ENCODE assay signal across 8 cellular contexts in genomic region chr11:64340671-64341335, GRCh38. TPM values are rescaled to one million over a fixed set of nuclear protein-coding genes. Genes with fewer than 3 reads are reported as not detected.
DNase-seq lines count a peak whose midpoint lies in the region; ATAC-seq and TF ChIP-seq lines count a peak whose summit lies in the region.

No MANE protein-coding gene starts in this region.

- TF ChIP-seq RAD21 in Ishikawa (IDR thresholded peaks at IDR 0.05; ENCODE audit: low read depth): no peak

- peak in 2 of 3 experiments; percentile 87 to 89 for DNase-seq in activated CD8-positive, alpha-beta memory T cell treated with anti-CD3 and anti-CD28 coated beads for 48 hours (ENCODE audit: low read depth in 2 of 3, low spot score in 2 of 3)
- DNase-seq in left cardiac atrium (peak; percentile 59), D341Med (ENCODE audit: low spot score) (no peak), medulla oblongata (ENCODE audit: extremely low spot score) (no peak), HuH-7.5 (ENCODE audit: low spot score) (no peak)
- peak; percentile 80 for DNase-seq in stimulated activated CD4-positive, alpha-beta T cell treated with anti-CD3 and anti-CD28 coated beads, Interleukin-4, amount 100 ng/mL, for 24 hours

- ATAC-seq in GM18505 (IDR thresholded peaks at IDR 0.05; ENCODE audit: unreplicated experiment) (peak; percentile 35), left cardiac atrium (peak; percentile 3 to 17)

- TF ChIP-seq EP300 in Ishikawa (IDR thresholded peaks at IDR 0.05; ENCODE audit: borderline replicate concordance): no peak

- intact Hi-C loops in left cardiac atrium (cut with DNase I): no loop called here

- peak; percentile 52 for TF ChIP-seq POLR2A in GM18505 (IDR thresholded peaks at IDR 0.05; ENCODE audit: borderline replicate concordance, extremely low read depth, insufficient read depth, insufficient read length)

TF ChIP-seq in Ishikawa, 13 proteins besides CTCF, POLR2A, EP300 and RAD21:
- TF ChIP-seq, protein P1, sequence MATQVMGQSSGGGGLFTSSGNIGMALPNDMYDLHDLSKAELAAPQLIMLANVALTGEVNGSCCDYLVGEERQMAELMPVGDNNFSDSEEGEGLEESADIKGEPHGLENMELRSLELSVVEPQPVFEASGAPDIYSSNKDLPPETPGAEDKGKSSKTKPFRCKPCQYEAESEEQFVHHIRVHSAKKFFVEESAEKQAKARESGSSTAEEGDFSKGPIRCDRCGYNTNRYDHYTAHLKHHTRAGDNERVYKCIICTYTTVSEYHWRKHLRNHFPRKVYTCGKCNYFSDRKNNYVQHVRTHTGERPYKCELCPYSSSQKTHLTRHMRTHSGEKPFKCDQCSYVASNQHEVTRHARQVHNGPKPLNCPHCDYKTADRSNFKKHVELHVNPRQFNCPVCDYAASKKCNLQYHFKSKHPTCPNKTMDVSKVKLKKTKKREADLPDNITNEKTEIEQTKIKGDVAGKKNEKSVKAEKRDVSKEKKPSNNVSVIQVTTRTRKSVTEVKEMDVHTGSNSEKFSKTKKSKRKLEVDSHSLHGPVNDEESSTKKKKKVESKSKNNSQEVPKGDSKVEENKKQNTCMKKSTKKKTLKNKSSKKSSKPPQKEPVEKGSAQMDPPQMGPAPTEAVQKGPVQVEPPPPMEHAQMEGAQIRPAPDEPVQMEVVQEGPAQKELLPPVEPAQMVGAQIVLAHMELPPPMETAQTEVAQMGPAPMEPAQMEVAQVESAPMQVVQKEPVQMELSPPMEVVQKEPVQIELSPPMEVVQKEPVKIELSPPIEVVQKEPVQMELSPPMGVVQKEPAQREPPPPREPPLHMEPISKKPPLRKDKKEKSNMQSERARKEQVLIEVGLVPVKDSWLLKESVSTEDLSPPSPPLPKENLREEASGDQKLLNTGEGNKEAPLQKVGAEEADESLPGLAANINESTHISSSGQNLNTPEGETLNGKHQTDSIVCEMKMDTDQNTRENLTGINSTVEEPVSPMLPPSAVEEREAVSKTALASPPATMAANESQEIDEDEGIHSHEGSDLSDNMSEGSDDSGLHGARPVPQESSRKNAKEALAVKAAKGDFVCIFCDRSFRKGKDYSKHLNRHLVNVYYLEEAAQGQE (IDR thresholded peaks at IDR 0.05; ENCODE audit: low read depth): no peak
- 0 out of 2 replicates have a peak, but pooled peaks have one; percentile 25 for TF ChIP-seq EGR1 (IDR thresholded peaks at IDR 0.05)
- TF ChIP-seq ZBTB7A (IDR thresholded peaks at IDR 0.05; ENCODE audit: low read depth): 0 out of 2 replicates have a peak, but pooled peaks have one; percentile 26

RNA-seq across cellular contexts. Expression of gene CCDC88B, which starts 0.8 kb away (rescaled TPM):
- 10 to 100 TPM in 1 of 2 donors, 1 to 10 TPM in 1; 9.2 to 10.6 TPM for total RNA-seq in left cardiac atrium

RNA-seq across cellular contexts. Expression of gene RPS6KA4, which starts 18.2 kb away (rescaled TPM):
- 10 to 100 TPM; 18.1 to 20.1 TPM for total RNA-seq in left cardiac atrium

RNA-seq across cellular contexts. Expression of gene PRDX5, which starts 22.9 kb away (rescaled TPM):
- total RNA-seq in left cardiac atrium: 100 to 1,000 TPM; 264 to 298 TPM

RNA-seq across cellular contexts. Expression of gene TRMT112, which starts 23.4 kb away (rescaled TPM):
- 100 to 1,000 TPM in 1 of 2 donors, 10 to 100 TPM in 1; 94.1 to 101 TPM for total RNA-seq in left cardiac atrium

RNA-seq across cellular contexts. Expression of gene ESRRA, which starts 35.5 kb away (rescaled TPM):
- total RNA-seq in left cardiac atrium: 100 to 1,000 TPM; 147 to 150 TPM

Comparison
In these comparisons a context has a peak if more than half of its experiments do, and no peak if none do; other contexts are left out.
1. DNase-seq: peak in activated CD8-positive, alpha-beta memory T cell treated with anti-CD3 and anti-CD28 coated beads for 48 hours (2 of 3), left cardiac atrium (single experiment) and stimulated activated CD4-positive, alpha-beta T cell treated with anti-CD3 and anti-CD28 coated beads, Interleukin-4, amount 100 ng/mL, for 24 hours (single experiment); none in D341Med (single experiment), medulla oblongata (single experiment) and HuH-7.5 (single experiment).